ENCODE assay signal across 12 cellular contexts in the genomic region with DNA sequence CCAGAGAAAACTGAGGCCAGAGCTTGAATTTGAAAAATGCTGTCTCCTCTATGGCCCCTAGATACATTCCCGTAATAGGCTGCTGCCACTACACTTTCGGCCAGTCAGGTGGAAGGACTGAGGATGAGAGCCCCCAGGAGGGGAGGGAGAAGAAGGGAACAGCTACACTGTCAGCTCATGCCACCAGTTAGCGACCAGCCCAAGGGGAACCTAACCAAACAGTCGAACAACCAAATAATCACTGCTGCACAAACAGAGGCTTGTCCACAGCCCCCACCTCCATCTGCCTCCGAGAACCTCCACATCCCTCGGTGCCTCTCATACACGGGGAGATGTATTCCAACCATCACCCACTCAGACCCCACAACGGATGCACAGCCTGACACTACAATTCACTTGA. TPM values are rescaled to one million over a fixed set of nuclear protein-coding genes. Genes with fewer than 3 reads are reported as not detected.
A peak's percentile ranks its signal among the peaks of the same experiment; 100 is the strongest.
DNase-seq lines count a peak whose midpoint lies in the region; ATAC-seq and TF ChIP-seq lines count a peak whose summit lies in the region.
"Had no signal": no experiment of that assay in that cellular context is flagged by ENCODE, and none has a peak within 500 bp of the region (broad histone marks: within the 10 kb centered on the region; RNA-seq: fewer than 3 reads in every experiment).

No MANE protein-coding gene starts in this region.

- H3K27ac ChIP-seq in esophagus muscularis mucosa (replicated peaks in 1 of 4): peak overlapping the region; percentile 46 to 91 (median 88)
- H3K27ac ChIP-seq in psoas muscle: peak overlapping the region; percentile 90
- no peak overlapping the region for H3K27ac ChIP-seq in heart right ventricle
- peak overlapping the region in 1 of 2 donors; percentile 6 for H3K27ac ChIP-seq in breast epithelium
- H3K27ac ChIP-seq: PC-9, thyroid gland had no signal

- peak; percentile 48 for DNase-seq in ELR (ENCODE audit: low read depth)
- peak; percentile 34 for DNase-seq in NCI-H524 treated with DMSO at 0.1 percent for 48 hours (lab: John Stamatoyannopoulos, UW)
- no peak for DNase-seq in esophagus muscularis mucosa (ENCODE audit: extremely low spot score)
- no peak for DNase-seq in psoas muscle
- no peak for DNase-seq in heart right ventricle
- DNase-seq in GM19240 (ENCODE audit: insufficient read length, low spot score): no peak
- DNase-seq in AG08395 (ENCODE audit: low spot score): no peak
- DNase-seq in breast epithelium (ENCODE audit: low spot score in 2 of 2): no peak
- DNase-seq: activated CD4-positive, alpha-beta T cell treated with anti-CD3 and anti-CD28 coated beads for 36 hours; activated gamma-delta T cell treated with Interleukin-2 at 50 U/mL for 16 hours; PC-9; thyroid gland had no signal

- TF ChIP-seq CTCF in esophagus muscularis mucosa (IDR thresholded peaks at IDR 0.05) (no peak), psoas muscle (IDR thresholded peaks at IDR 0.05) (no peak), heart right ventricle (IDR thresholded peaks at IDR 0.05) (no peak), breast epithelium (IDR thresholded peaks at IDR 0.05) (no peak)

- no peak for TF ChIP-seq POLR2A in esophagus muscularis mucosa (IDR thresholded peaks at IDR 0.05; ENCODE audit: low read depth)
- no peak for TF ChIP-seq POLR2A in breast epithelium (IDR thresholded peaks at IDR 0.05)

- intact Hi-C loops in esophagus muscularis mucosa (cut with DNase I): loop anchor here (5.0 kb wide), 1 partner anchor 35 kb away; no protein-coding TSS in a partner anchor
- intact Hi-C loops in psoas muscle (cut with DNase I): no loop called here
- intact Hi-C loops in heart right ventricle (cut with DNase I): loop anchor here in 1 of 10 donors (5.0 kb wide), 1 partner anchor 35 kb away; no protein-coding TSS in a partner anchor
- intact Hi-C loops in breast epithelium (cut with DNase I; ENCODE audit: low total_unique reads): no loop called here

- H3K36me3 ChIP-seq in esophagus muscularis mucosa (no peaks in the 10 kb centered on the region), psoas muscle (ENCODE audit: insufficient read depth in 1 of 2, low read depth in 1 of 2) (no peaks in the 10 kb centered on the region), heart right ventricle (no peaks in the 10 kb centered on the region), breast epithelium (no peaks in the 10 kb centered on the region)
- H3K36me3 ChIP-seq: thyroid gland had no signal

- 55% methylated on average over 6 of the region's 8 CpGs for WGBS in esophagus muscularis mucosa
- 41 to 58% (median 45%) methylated on average over 8 of the region's 8 CpGs for WGBS in psoas muscle, 3 donors
- 61 to 67% methylated on average over 8 of the region's 8 CpGs for whole genome bisulfite sequencing in heart right ventricle, 2 donors

- H3K27me3 ChIP-seq in esophagus muscularis mucosa (no peaks in the 10 kb centered on the region), psoas muscle (ENCODE audit: insufficient read depth in 3 of 3, low read length in 2 of 3) (no peaks in the 10 kb centered on the region), heart right ventricle (no peaks in the 10 kb centered on the region), breast epithelium (no peaks in the 10 kb centered on the region)
- H3K27me3 ChIP-seq: thyroid gland had no signal

- no peak for ATAC-seq in psoas muscle
- ATAC-seq in heart right ventricle: no peak
- ATAC-seq: activated CD4-positive, alpha-beta T cell treated with anti-CD3 and anti-CD28 coated beads for 36 hours had no signal

- H3K9me3 ChIP-seq in esophagus muscularis mucosa (no peaks in the 10 kb centered on the region), psoas muscle (no peaks in the 10 kb centered on the region), heart right ventricle (no peaks in the 10 kb centered on the region), breast epithelium (no peaks in the 10 kb centered on the region)
- H3K9me3 ChIP-seq: thyroid gland had no signal

- TF ChIP-seq EP300 in esophagus muscularis mucosa (IDR thresholded peaks at IDR 0.05): no peak

- H3K4me3 ChIP-seq in esophagus muscularis mucosa: peak overlapping the region in 3 of 4 donors; percentile 0 to 25 (median 11)
- H3K4me3 ChIP-seq in psoas muscle: no peak overlapping the region
- H3K4me3 ChIP-seq in heart right ventricle: no peak overlapping the region
- H3K4me3 ChIP-seq in breast epithelium: peak overlapping the region in 1 of 3 donors; percentile 14
- H3K4me3 ChIP-seq: PC-9, thyroid gland had no signal

- H3K4me1 ChIP-seq in esophagus muscularis mucosa (peaks cover 16 to 49% (median 44%) of the 10 kb centered on the region in 4 donors), psoas muscle (peaks cover 39% of the 10 kb centered on the region), heart right ventricle (peaks cover 4 to 67% (median 35%) of the 10 kb centered on the region in 9 donors), breast epithelium (no peaks in the 10 kb centered on the region)

RNA-seq across cellular contexts. Expression of a gene that starts 7.3 kb away (rescaled TPM):
- total RNA-seq in esophagus muscularis mucosa (10 to 100 TPM; 28.5 to 44.9 (median 35.8) TPM), psoas muscle (10 to 100 TPM in 3 of 4 donors, 1 to 10 TPM in 1; 9.6 to 20.6 (median 17.2) TPM), heart right ventricle (10 to 100 TPM; 13.4 to 24.8 (median 19.0) TPM), breast epithelium (10 to 100 TPM; 12.0 to 33.4 (median 24.0) TPM)
- polyA plus RNA-seq in psoas muscle (1 to 10 TPM; 2.4 to 8.1 (median 2.7) TPM), heart right ventricle (1 to 10 TPM; 2.6 to 8.2 TPM)

Comparison
In these comparisons a context has a peak if more than half of its experiments do, and no peak if none do; other contexts are left out.
1. DNase-seq: peak in ELR (single experiment) and NCI-H524 treated with DMSO at 0.1 percent for 48 hours (single experiment); none in esophagus muscularis mucosa (single experiment), psoas muscle (0 of 2), heart right ventricle (0 of 2), GM19240 (single experiment), AG08395 (single experiment) and breast epithelium (0 of 2).
2. H3K27ac ChIP-seq: peak in esophagus muscularis mucosa (4 of 4) and psoas muscle (single experiment); none in heart right ventricle (0 of 10).
3. H3K4me3 ChIP-seq: peak in esophagus muscularis mucosa (3 of 4); none in psoas muscle (single experiment) and heart right ventricle (0 of 10).